ENCODE assay signal across 1 cellular context in genomic region chr19:39432677-39433025, GRCh38.
TF ChIP-seq lines count a peak whose summit lies in the region.

No MANE protein-coding gene starts in this region.

TF ChIP-seq in WTC11, 78 proteins besides CTCF, POLR2A, EP300 and RAD21 (continued from another document):
- TF ChIP-seq, protein P1, sequence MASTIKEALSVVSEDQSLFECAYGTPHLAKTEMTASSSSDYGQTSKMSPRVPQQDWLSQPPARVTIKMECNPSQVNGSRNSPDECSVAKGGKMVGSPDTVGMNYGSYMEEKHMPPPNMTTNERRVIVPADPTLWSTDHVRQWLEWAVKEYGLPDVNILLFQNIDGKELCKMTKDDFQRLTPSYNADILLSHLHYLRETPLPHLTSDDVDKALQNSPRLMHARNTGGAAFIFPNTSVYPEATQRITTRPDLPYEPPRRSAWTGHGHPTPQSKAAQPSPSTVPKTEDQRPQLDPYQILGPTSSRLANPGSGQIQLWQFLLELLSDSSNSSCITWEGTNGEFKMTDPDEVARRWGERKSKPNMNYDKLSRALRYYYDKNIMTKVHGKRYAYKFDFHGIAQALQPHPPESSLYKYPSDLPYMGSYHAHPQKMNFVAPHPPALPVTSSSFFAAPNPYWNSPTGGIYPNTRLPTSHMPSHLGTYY (CRISPR knock-in tag; IDR thresholded peaks at IDR 0.05), result peak; percentile 76; the same call in 1 of the 2 replicates
- TF ChIP-seq ZNF671 (CRISPR knock-in tag; IDR thresholded peaks at IDR 0.05), result no peak
- TF ChIP-seq, protein P2, sequence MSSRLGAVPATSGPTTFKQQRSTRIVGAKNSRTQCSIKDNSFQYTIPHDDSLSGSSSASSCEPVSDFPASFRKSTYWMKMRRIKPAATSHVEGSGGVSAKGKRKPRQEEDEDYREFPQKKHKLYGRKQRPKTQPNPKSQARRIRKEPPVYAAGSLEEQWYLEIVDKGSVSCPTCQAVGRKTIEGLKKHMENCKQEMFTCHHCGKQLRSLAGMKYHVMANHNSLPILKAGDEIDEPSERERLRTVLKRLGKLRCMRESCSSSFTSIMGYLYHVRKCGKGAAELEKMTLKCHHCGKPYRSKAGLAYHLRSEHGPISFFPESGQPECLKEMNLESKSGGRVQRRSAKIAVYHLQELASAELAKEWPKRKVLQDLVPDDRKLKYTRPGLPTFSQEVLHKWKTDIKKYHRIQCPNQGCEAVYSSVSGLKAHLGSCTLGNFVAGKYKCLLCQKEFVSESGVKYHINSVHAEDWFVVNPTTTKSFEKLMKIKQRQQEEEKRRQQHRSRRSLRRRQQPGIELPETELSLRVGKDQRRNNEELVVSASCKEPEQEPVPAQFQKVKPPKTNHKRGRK (CRISPR knock-in tag; IDR thresholded peaks at IDR 0.05; ENCODE audit: borderline replicate concordance), result no peak
- no peak for TF ChIP-seq SMAD4 (CRISPR knock-in tag; IDR thresholded peaks at IDR 0.05)
- TF ChIP-seq ZNF532 (CRISPR knock-in tag; IDR thresholded peaks at IDR 0.05; ENCODE audit: borderline replicate concordance), result peak; percentile 60; the same call in 1 of the 2 replicates
- no peak for TF ChIP-seq MXD4 (CRISPR knock-in tag; IDR thresholded peaks at IDR 0.05; ENCODE audit: borderline replicate concordance)
- TF ChIP-seq ZNF121 (CRISPR knock-in tag; IDR thresholded peaks at IDR 0.05), result no peak
- TF ChIP-seq ZNF416 (CRISPR knock-in tag; IDR thresholded peaks at IDR 0.05), result 0 out of 2 replicates have a peak, but pooled peaks have one; percentile 17
- no peak for TF ChIP-seq AR (CRISPR knock-in tag; IDR thresholded peaks at IDR 0.05)
